ENCODE assay signal across 14 cellular contexts in genomic region chr15:80036067-80036466, GRCh38. TPM values are rescaled to one million over a fixed set of nuclear protein-coding genes. Genes with fewer than 3 reads are reported as not detected.
DNase-seq lines count a peak whose midpoint lies in the region; ATAC-seq and TF ChIP-seq lines count a peak whose summit lies in the region.
"Had no signal": no experiment of that assay in that cellular context is flagged by ENCODE, and none has a peak within 500 bp of the region (broad histone marks: within the 10 kb centered on the region; RNA-seq: fewer than 3 reads in every experiment).

No MANE protein-coding gene starts in this region.

- ATAC-seq in left lung: no peak

- WGBS in trophoblast cell (ENCODE audit: extremely low coverage, insufficient coverage, insufficient read length): no CpG with 5 or more reads among the region's 1 CpG

- no peaks in the 10 kb centered on the region for H3K9me3 ChIP-seq in trophoblast cell (ENCODE audit: insufficient read depth, low read depth, low read length)
- H3K9me3 ChIP-seq in left lung: no peaks in the 10 kb centered on the region
- no peaks in the 10 kb centered on the region for H3K9me3 ChIP-seq in tibial artery

- no peak overlapping the region for H3K4me2 ChIP-seq in trophoblast cell (ENCODE audit: low read length)

- TF ChIP-seq CTCF in left lung (IDR thresholded peaks at IDR 0.05) (no peak), tibial artery (IDR thresholded peaks at IDR 0.05) (no peak)

- H3K4me1 ChIP-seq in trophoblast cell (ENCODE audit: control insufficient read depth in 1 of 2, insufficient read depth in 2 of 2, low read length in 2 of 2) (peaks cover 3 to 4% of the 10 kb centered on the region in 2 experiments), left lung (peaks cover 5 to 11% of the 10 kb centered on the region in 2 donors), tibial artery (peaks cover 0 to 5% (median 0%) of the 10 kb centered on the region in 4 donors)

- H3K4me3 ChIP-seq in trophoblast cell (ENCODE audit: low read depth, low read length) (no peak overlapping the region), left lung (no peak overlapping the region), tibial artery (no peak overlapping the region)
- H3K4me3 ChIP-seq: BLaER1 treated with 17β-estradiol and CSF1 and Interleukin-3, amounts not matched to agents 10 nM and 100 nM had no signal

- H2BK12ac ChIP-seq in trophoblast cell (ENCODE audit: low read length): no peak overlapping the region

- H2AK5ac ChIP-seq in trophoblast cell (ENCODE audit: low read length): no peak overlapping the region

- no peaks in the 10 kb centered on the region for H3K36me3 ChIP-seq in trophoblast cell (ENCODE audit: control insufficient read depth in 1 of 2, insufficient read depth in 2 of 2, low read length in 2 of 2)
- H3K36me3 ChIP-seq in left lung: no peaks in the 10 kb centered on the region
- no peaks in the 10 kb centered on the region for H3K36me3 ChIP-seq in tibial artery
- H3K36me3 ChIP-seq: BLaER1 treated with 17β-estradiol and CSF1 and Interleukin-3, amounts not matched to agents 10 nM and 100 nM had no signal

- no peak overlapping the region for H2AFZ ChIP-seq in trophoblast cell (ENCODE audit: insufficient read depth, low read length, poor library complexity)

- no peak overlapping the region for H4K8ac ChIP-seq in trophoblast cell (ENCODE audit: low read depth, low read length)

- H3K18ac ChIP-seq in trophoblast cell (ENCODE audit: low read length): no peak overlapping the region

- no peaks in the 10 kb centered on the region for H3K79me2 ChIP-seq in trophoblast cell (ENCODE audit: control insufficient read depth, insufficient read depth, low read length, poor library complexity)

- peak; percentile 31 for DNase-seq in NCI-H2196 (lab: John Stamatoyannopoulos, UW; ENCODE audit: unreplicated experiment)
- no peak for DNase-seq in NCI-H2196 treated with DMSO at 0.1 percent for 48 hours (lab: John Stamatoyannopoulos, UW; ENCODE audit: unreplicated experiment)
- DNase-seq in NCI-H1092 treated with DMSO at 0.1 percent for 48 hours (lab: John Stamatoyannopoulos, UW): peak; percentile 87
- DNase-seq in NCI-H2107 treated with DMSO at 0.1 percent for 48 hours (lab: John Stamatoyannopoulos, UW; ENCODE audit: unreplicated experiment): peak; percentile 11
- DNase-seq in trophoblast cell: no peak
- DNase-seq in left lung: no peak
- no peak for DNase-seq in GM19240 (ENCODE audit: insufficient read length, low spot score)
- DNase-seq in tibial artery: no peak
- DNase-seq: DMS53, Karpas-422, NCI-H2227 treated with DMSO at 0.1 percent for 48 hours, NCI-H526 treated with DMSO at 0.1 percent for 48 hours, SIG-M5 had no signal

- no peak overlapping the region for H3K4ac ChIP-seq in trophoblast cell (ENCODE audit: low read depth, low read length)

- H3K27me3 ChIP-seq in trophoblast cell (ENCODE audit: insufficient read depth, low read length) (no peaks in the 10 kb centered on the region), left lung (no peaks in the 10 kb centered on the region), tibial artery (peaks cover 0 to 7% of the 10 kb centered on the region in 2 donors)
- H3K27me3 ChIP-seq: BLaER1 treated with 17β-estradiol and CSF1 and Interleukin-3, amounts not matched to agents 10 nM and 100 nM had no signal

- no peak overlapping the region for H3K27ac ChIP-seq in trophoblast cell (ENCODE audit: low read depth, low read length)
- H3K27ac ChIP-seq in left lung: no peak overlapping the region
- no peak overlapping the region for H3K27ac ChIP-seq in tibial artery
- H3K27ac ChIP-seq: BLaER1 treated with 17β-estradiol and CSF1 and Interleukin-3, amounts not matched to agents 10 nM and 100 nM had no signal

- H3K23ac ChIP-seq in trophoblast cell (ENCODE audit: low read length): no peak overlapping the region

- H4K12ac ChIP-seq in trophoblast cell (ENCODE audit: low read depth, low read length): no peak overlapping the region

- H3K79me1 ChIP-seq in trophoblast cell (ENCODE audit: low read length): no peaks in the 10 kb centered on the region

- H3K14ac ChIP-seq in trophoblast cell (ENCODE audit: low read length): no peak overlapping the region

- peak overlapping the region; percentile 33 for H3K9ac ChIP-seq in trophoblast cell (ENCODE audit: low read length)
- H3K9ac ChIP-seq: BLaER1 treated with 17β-estradiol and CSF1 and Interleukin-3, amounts not matched to agents 10 nM and 100 nM had no signal

- no peak overlapping the region for H4K91ac ChIP-seq in trophoblast cell (ENCODE audit: low read depth, low read length)

- H2BK5ac ChIP-seq in trophoblast cell (ENCODE audit: low read depth, low read length, poor library complexity): no peak overlapping the region

- H2BK120ac ChIP-seq in trophoblast cell (ENCODE audit: insufficient read depth, low read length, poor library complexity): no peak overlapping the region

- intact Hi-C loops in left lung (cut with DNase I): no loop called here
- intact Hi-C loops in tibial artery (cut with DNase I; ENCODE audit: low total_unique reads): no loop called here

RNA-seq across cellular contexts. Expression of gene ZFAND6, which starts 23.4 kb away (rescaled TPM):
- 102 and 110 TPM in 2 replicates for polyA plus RNA-seq in trophoblast cell (2013)
- total RNA-seq in left lung: 10 to 100 TPM; 71.0 to 78.4 TPM

Comparison
In these comparisons a context has a peak if more than half of its experiments do, and no peak if none do; other contexts are left out.
1. DNase-seq: peak in NCI-H2196 (single experiment), NCI-H1092 treated with DMSO at 0.1 percent for 48 hours (single experiment) and NCI-H2107 treated with DMSO at 0.1 percent for 48 hours (single experiment); none in NCI-H2196 treated with DMSO at 0.1 percent for 48 hours (single experiment), trophoblast cell (0 of 2), left lung (0 of 2), GM19240 (single experiment) and tibial artery (0 of 2).